Comparison of ENCODE assay signal across 8 cellular contexts in the genomic region with DNA sequence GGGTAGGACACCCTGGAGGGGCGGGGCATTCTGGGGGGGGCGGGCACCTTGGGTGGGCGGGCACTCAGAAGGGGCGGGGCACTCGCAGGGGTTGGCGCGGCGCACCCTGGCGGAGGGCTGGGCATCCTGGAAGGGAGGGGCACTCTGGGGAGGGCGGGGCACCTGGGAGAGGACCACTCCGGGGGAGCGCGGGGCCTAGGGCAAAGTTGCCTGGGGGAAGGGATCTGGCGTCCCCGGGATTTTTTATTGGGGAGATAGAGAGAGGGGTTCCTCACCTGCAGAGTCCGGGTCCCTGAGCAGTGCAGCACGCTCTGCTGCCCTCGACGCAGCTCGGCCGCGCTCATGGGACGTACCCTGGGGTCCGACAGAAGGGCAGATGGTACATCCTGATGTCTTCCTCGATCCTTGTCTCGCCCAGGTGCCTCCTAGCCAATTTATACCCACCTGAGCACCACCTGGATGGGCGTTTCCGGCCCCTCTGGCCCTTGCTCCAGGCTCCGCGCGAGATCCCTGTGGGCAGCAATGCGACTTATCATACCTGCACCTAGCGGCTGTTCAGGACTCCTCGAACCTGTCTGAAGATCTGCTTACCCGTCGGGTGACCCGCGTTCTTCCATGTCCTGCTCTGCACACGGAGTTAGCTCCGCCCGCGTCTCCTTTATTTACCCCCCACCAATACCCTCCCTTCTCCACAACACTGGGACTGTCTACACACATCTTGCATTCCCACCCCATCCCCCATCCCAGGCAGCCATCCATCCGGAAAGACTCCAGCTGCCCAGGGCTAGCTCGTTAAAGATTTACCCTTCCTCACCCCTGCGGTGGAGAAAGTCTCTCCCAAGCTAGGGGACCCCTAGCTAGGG. TPM values are rescaled to one million over a fixed set of nuclear protein-coding genes. Genes with fewer than 3 reads are reported as not detected.
DNase-seq lines count a peak whose midpoint lies in the region; ATAC-seq, FAIRE-seq and TF ChIP-seq lines count a peak whose summit lies in the region.

A gene (minus strand): TSS at position 633 of the 863 bp plus-strand sequence. CDS start 16 bp downstream, at position 617.

- H3K9me3 ChIP-seq in testis = no peaks in the 10 kb centered on the region

- H3K4me3 ChIP-seq in lower leg skin (ENCODE audit: low read depth, poor library complexity, severe bottlenecking) = peak within 1 kb of the TSS; percentile 6
- H3K4me3 ChIP-seq in testis = peak within 1 kb of the TSS; percentile 46 to 62

- H3K27me3 ChIP-seq in testis = no peaks in the 10 kb centered on the region

- no peak for ATAC-seq in GM19351 (IDR thresholded peaks at IDR 0.05; ENCODE audit: unreplicated experiment)

- WGBS in lower leg skin, 2 donors = 26 to 29% methylated on average over 45 of the region's 45 CpGs
- 27 to 32% methylated on average over 39 to 45 of the region's 45 CpGs for WGBS in testis, 2 donors

- intact Hi-C loops in lower leg skin (cut with DNase I; ENCODE audit: low total_unique reads) = no loop called here
- intact Hi-C loops in testis (cut with DNase I; ENCODE audit: low total_unique reads) = no loop called here

- no peak within 1 kb of the TSS for H3K27ac ChIP-seq in testis

- TF ChIP-seq POLR2A in lower leg skin (IDR thresholded peaks at IDR 0.05) = no peak
- no peak for TF ChIP-seq POLR2A in testis (IDR thresholded peaks at IDR 0.05)
- no peak for TF ChIP-seq POLR2A in GM12892 (IDR thresholded peaks at IDR 0.05; ENCODE audit: low read depth, low read length)

- no peak for FAIRE-seq in GM12892 (lab: Jason Lieb, UNC)

- no peaks in the 10 kb centered on the region for H3K36me3 ChIP-seq in testis (ENCODE audit: low read depth, missing control alignments)

- TF ChIP-seq CTCF in lower leg skin (IDR thresholded peaks at IDR 0.05) (no peak), testis (IDR thresholded peaks at IDR 0.05) (no peak)

- DNase-seq in D341Med (ENCODE audit: low spot score) (peak; percentile 92), NCI-H460 (ENCODE audit: extremely low read depth, low read depth) (peak; percentile 21), cerebellum (ENCODE audit: low spot score) (peak; percentile 61), lower leg skin (ENCODE audit: low spot score in 2 of 2) (peak in 1 of 2 donors; percentile 86), testis (peak; percentile 46), KG1 (lab: John Stamatoyannopoulos, UW) (no peak), GM12892 (ENCODE audit: insufficient read length) (no peak)

- no peaks in the 10 kb centered on the region for H3K4me1 ChIP-seq in testis

RNA-seq across cellular contexts. Expression of the gene that starts here (rescaled TPM):
- total RNA-seq in NCI-H460 (2014; rRNA removed; shearing (Covaris generic)) = not detected in 2 replicates
- polyA plus RNA-seq in NCI-H460 (2014; cell fraction: nucleus; rRNA removed) = 0.08 and 0.16 TPM in 2 replicates
- total RNA-seq in cerebellum = 11.6 TPM
- 1 to 10 TPM in 2 of 4 donors, under 1 TPM in 2; 0.53 to 5.3 (median 1.9) TPM for total RNA-seq in lower leg skin
- 1 to 10 TPM; 5.4 to 9.2 TPM for total RNA-seq in testis
- polyA plus RNA-seq in testis (ENCODE audit: insufficient read depth, low read depth, low replicate concordance) = 7.1 TPM
- polyA plus RNA-seq in GM12892 (2012; ENCODE audit: missing spikeins) = not detected

Comparison
In these comparisons a context has a peak if more than half of its experiments do, and no peak if none do; other contexts are left out.
1. Peak in DNase-seq in NCI-H460; RNA of the gene not detected or under 1 TPM.
2. DNase-seq: peak in D341Med (single experiment), cerebellum (single experiment) and testis (single experiment); none in KG1 (single experiment) and GM12892 (single experiment).